ENCODE assay signal across 15 cellular contexts in the genomic region with DNA sequence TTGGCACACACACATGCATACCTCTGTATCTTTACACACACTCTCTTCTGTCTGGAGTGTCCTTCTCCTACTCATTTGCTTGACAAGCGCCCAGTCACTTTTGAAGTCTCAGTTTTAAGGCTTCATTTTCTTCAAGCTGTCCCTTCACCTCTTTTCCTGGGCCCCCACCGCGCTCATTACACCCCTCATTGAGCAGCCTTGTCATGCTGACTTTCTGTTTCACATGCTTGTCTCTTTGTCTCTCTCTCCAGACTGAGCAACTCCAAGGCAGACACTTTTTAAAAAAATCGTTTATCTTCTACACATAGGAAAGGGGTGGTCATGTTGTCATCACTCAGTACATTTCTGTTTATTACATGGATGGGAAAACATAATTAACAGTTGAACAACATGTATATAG.
A peak's percentile ranks its signal among the peaks of the same experiment; 100 is the strongest.
DNase-seq lines count a peak whose midpoint lies in the region; ATAC-seq, FAIRE-seq and TF ChIP-seq lines count a peak whose summit lies in the region.
"Had no signal": no experiment of that assay in that cellular context is flagged by ENCODE, and none has a peak within 500 bp of the region (broad histone marks: within the 10 kb centered on the region; RNA-seq: fewer than 3 reads in every experiment).

No MANE protein-coding gene starts in this region.

- H3K9me3 Mint-ChIP-seq in activated T-helper 2 cell treated with anti-CD3 and anti-CD28 coated beads, Interferon-gamma antibody, Interleukin-2, Interleukin-4, amounts not matched to agents 10 μg/mL and 5 μg/mL and 100 μg/mL, durations not matched to agents 14 hours and 24 hours and 36 hours: no peaks in the 10 kb centered on the region
- H3K9me3 Mint-ChIP-seq: mesothelial cell of epicardium; stimulated activated naive CD8-positive, alpha-beta T cell treated with anti-CD3 and anti-CD28 coated beads, Interleukin-15, Interleukin-2, amounts not matched to agents 100 ng/mL and 50 ng/mL, for 24 hours had no signal

- no peak overlapping the region for H3K27ac Mint-ChIP-seq in activated T-helper 2 cell treated with anti-CD3 and anti-CD28 coated beads, Interferon-gamma antibody, Interleukin-2, Interleukin-4, amounts not matched to agents 10 μg/mL and 5 μg/mL and 100 μg/mL, durations not matched to agents 14 hours and 24 hours and 36 hours
- H3K27ac Mint-ChIP-seq: mesothelial cell of epicardium; stimulated activated naive CD8-positive, alpha-beta T cell treated with anti-CD3 and anti-CD28 coated beads, Interleukin-15, Interleukin-2, amounts not matched to agents 100 ng/mL and 50 ng/mL, for 24 hours had no signal

- FAIRE-seq in frontal cortex (lab: Jason Lieb, UNC): no peak
- FAIRE-seq: endothelial cell of umbilical vein had no signal

- no peaks in the 10 kb centered on the region for H3K4me1 Mint-ChIP-seq in activated T-helper 2 cell treated with anti-CD3 and anti-CD28 coated beads, Interferon-gamma antibody, Interleukin-2, Interleukin-4, amounts not matched to agents 10 μg/mL and 5 μg/mL and 100 μg/mL, durations not matched to agents 14 hours and 24 hours and 36 hours (ENCODE audit: low read depth)

- no peaks in the 10 kb centered on the region for H3K36me3 Mint-ChIP-seq in activated T-helper 2 cell treated with anti-CD3 and anti-CD28 coated beads, Interferon-gamma antibody, Interleukin-2, Interleukin-4, amounts not matched to agents 10 μg/mL and 5 μg/mL and 100 μg/mL, durations not matched to agents 14 hours and 24 hours and 36 hours (ENCODE audit: low read depth)

- no peak overlapping the region for H3K4me3 Mint-ChIP-seq in activated T-helper 2 cell treated with anti-CD3 and anti-CD28 coated beads, Interferon-gamma antibody, Interleukin-2, Interleukin-4, amounts not matched to agents 10 μg/mL and 5 μg/mL and 100 μg/mL, durations not matched to agents 14 hours and 24 hours and 36 hours (ENCODE audit: low read depth)
- H3K4me3 Mint-ChIP-seq: mesothelial cell of epicardium; stimulated activated naive CD8-positive, alpha-beta T cell treated with anti-CD3 and anti-CD28 coated beads, Interleukin-15, Interleukin-2, amounts not matched to agents 100 ng/mL and 50 ng/mL, for 24 hours had no signal

- no peak overlapping the region for H3K4me3 ChIP-seq in prostate gland
- H3K4me3 ChIP-seq: uterus had no signal

- DNase-seq in frontal cortex (ENCODE audit: low spot score in 2 of 2) (no peak), prostate gland (ENCODE audit: low spot score) (no peak)
- DNase-seq in activated T-cell treated with anti-CD3 and anti-CD28 coated beads, Interleukin-2, amount 50 U/mL, for 1 hour: no peak
- DNase-seq in activated T-helper 2 cell treated with anti-CD3 and anti-CD28 coated beads, Interferon-gamma antibody, Interleukin-2, Interleukin-4, amounts not matched to agents 10 μg/mL and 5 μg/mL and 100 μg/mL, durations not matched to agents 14 hours and 24 hours and 36 hours (ENCODE audit: low spot score): no peak
- DNase-seq: nucleus accumbens, T-helper 2 cell, uterus had no signal

- no peak for TF ChIP-seq POLR2A in prostate gland (IDR thresholded peaks at IDR 0.05)

- no peaks in the 10 kb centered on the region for H3K4me1 ChIP-seq in prostate gland (replicated peaks)
- H3K4me1 ChIP-seq: uterus had no signal

- no peaks in the 10 kb centered on the region for H3K36me3 ChIP-seq in prostate gland
- H3K36me3 ChIP-seq: uterus had no signal

- TF ChIP-seq CTCF in prostate gland (IDR thresholded peaks at IDR 0.05): no peak

- 90% methylated on average over 4 of the region's 4 CpGs for WGBS in prostate gland

- H3K27ac ChIP-seq in prostate gland: no peak overlapping the region
- H3K27ac ChIP-seq: C4-2B, uterus had no signal

- peaks cover 1% of the 10 kb centered on the region for H3K27me3 Mint-ChIP-seq in activated T-helper 2 cell treated with anti-CD3 and anti-CD28 coated beads, Interferon-gamma antibody, Interleukin-2, Interleukin-4, amounts not matched to agents 10 μg/mL and 5 μg/mL and 100 μg/mL, durations not matched to agents 14 hours and 24 hours and 36 hours (ENCODE audit: low read depth)
- H3K27me3 Mint-ChIP-seq: stimulated activated naive CD8-positive, alpha-beta T cell treated with anti-CD3 and anti-CD28 coated beads, Interleukin-15, Interleukin-2, amounts not matched to agents 100 ng/mL and 50 ng/mL, for 24 hours had no signal

- intact Hi-C loops in prostate gland (cut with DNase I): loop anchor here (5.0 to 10.0 kb wide), 2 partner anchors 484 to 582 kb away; no protein-coding TSS in a partner anchor
- intact Hi-C loops in activated T-helper 2 cell treated with anti-CD3 and anti-CD28 coated beads, Interferon-gamma antibody, Interleukin-2, Interleukin-4, amounts not matched to agents 10 μg/mL and 5 μg/mL and 100 μg/mL, durations not matched to agents 14 hours and 24 hours and 36 hours (cut with micrococcal nuclease): loop anchor here (10.0 kb wide), 1 partner anchor 334 kb away; no protein-coding TSS in a partner anchor

- no peaks in the 10 kb centered on the region for H3K27me3 ChIP-seq in prostate gland (replicated peaks; ENCODE audit: insufficient read depth)
- H3K27me3 ChIP-seq: uterus had no signal

- ATAC-seq in GM19043 (IDR thresholded peaks at IDR 0.05; ENCODE audit: low read depth, unreplicated experiment) (peak; percentile 85), GM21576 (IDR thresholded peaks at IDR 0.05; ENCODE audit: unreplicated experiment) (peak; percentile 83), HG03103 (IDR thresholded peaks at IDR 0.05; ENCODE audit: low read depth, unreplicated experiment) (peak; percentile 72)
- ATAC-seq: HCT116 had no signal

- no peaks in the 10 kb centered on the region for H3K9me3 ChIP-seq in prostate gland
- H3K9me3 ChIP-seq: uterus had no signal
